In genomic region chr13:110512198-110512740, GRCh38 we compare ENCODE assay signal across 24 cellular contexts.
"Had no signal": no experiment of that assay in that cellular context is flagged by ENCODE, and none has a peak within 500 bp of the region (broad histone marks: within the 10 kb centered on the region; RNA-seq: fewer than 3 reads in every experiment).

No MANE protein-coding gene starts in this region.

- H2AFZ ChIP-seq: hepatocyte had no signal

- DNase-seq: activated CD4-positive, alpha-beta T cell treated with anti-CD3 and anti-CD28 coated beads, Interleukin-2, amount 10 ng/mL, durations not matched to agents 7 days and 5 days; activated CD4-positive, CD25-positive, alpha-beta regulatory T cell treated with anti-CD3 and anti-CD28 coated beads, Interleukin-2, amount 50 U/mL, for 72 hours; activated CD8-positive, alpha-beta T cell treated with anti-CD3 and anti-CD28 coated beads, Interleukin-2, amount 10 ng/mL, durations not matched to agents 7 days and 5 days; activated gamma-delta T cell treated with Interleukin-2 at 50 U/mL for 16 hours; activated T-cell treated with anti-CD3 and anti-CD28 coated beads, Interleukin-2, amount 50 U/mL, for 1 hour; anterior cingulate cortex; body of pancreas; foreskin melanocyte; left ventricle myocardium superior; stimulated activated CD4-positive, alpha-beta T cell treated with anti-CD3 and anti-CD28 coated beads, Interleukin-12 subunit alpha, Interleukin-12 subunit beta, amount 100 ng/mL, for 4 hours; stimulated activated CD4-positive, alpha-beta T cell treated with anti-CD3 and anti-CD28 coated beads, Interleukin-4, amount 100 ng/mL, for 4 hours; stimulated activated naive CD8-positive, alpha-beta T cell treated with anti-CD3 and anti-CD28 coated beads, Interleukin-15, amount 100 ng/mL, for 72 hours; WERI-Rb-1 had no signal

- H3K9me3 Mint-ChIP-seq: activated CD4-positive, alpha-beta T cell treated with anti-CD3 and anti-CD28 coated beads, Interleukin-2, amount 10 ng/mL, durations not matched to agents 7 days and 5 days; activated naive CD4-positive, alpha-beta T cell treated with anti-CD3 and anti-CD28 coated beads, Interleukin-2, amount 50 U/mL, for 24 hours; natural killer cell treated with Interleukin-12 subunit alpha and Interleukin-12 subunit beta and Interleukin-15 and Interleukin-18, amount 100 ng/mL, for 72 hours; stimulated activated naive CD8-positive, alpha-beta T cell treated with anti-CD3 and anti-CD28 coated beads, Interleukin-15, amount 100 ng/mL, for 72 hours; T-helper 2 cell treated with Interferon-gamma antibody and Interleukin-4, amounts not matched to agents 5 μg/mL and 100 μg/mL, for 36 hours had no signal

- ATAC-seq: activated CD8-positive, alpha-beta T cell treated with anti-CD3 and anti-CD28 coated beads, Interleukin-2, amount 10 ng/mL, durations not matched to agents 7 days and 5 days; body of pancreas; left ventricle myocardium superior; natural killer cell treated with Interleukin-12 subunit alpha and Interleukin-12 subunit beta and Interleukin-15 and Interleukin-18, amount 100 ng/mL, for 72 hours; pancreas; psoas muscle; stimulated activated naive CD8-positive, alpha-beta T cell treated with anti-CD3 and anti-CD28 coated beads, Interleukin-15, amount 100 ng/mL, for 72 hours had no signal

- H3K36me3 Mint-ChIP-seq: activated naive CD4-positive, alpha-beta T cell treated with anti-CD3 and anti-CD28 coated beads, Interleukin-2, amount 50 U/mL, for 24 hours; natural killer cell treated with Interleukin-12 subunit alpha and Interleukin-12 subunit beta and Interleukin-15 and Interleukin-18, amount 100 ng/mL, for 72 hours had no signal

- H3K4me3 Mint-ChIP-seq: activated CD4-positive, alpha-beta T cell treated with anti-CD3 and anti-CD28 coated beads, Interleukin-2, amount 10 ng/mL, durations not matched to agents 7 days and 5 days; activated CD8-positive, alpha-beta T cell treated with anti-CD3 and anti-CD28 coated beads, Interleukin-2, amount 10 ng/mL, durations not matched to agents 7 days and 5 days; activated naive CD4-positive, alpha-beta T cell treated with anti-CD3 and anti-CD28 coated beads, Interleukin-2, amount 50 U/mL, for 24 hours; natural killer cell treated with Interleukin-12 subunit alpha and Interleukin-12 subunit beta and Interleukin-15 and Interleukin-18, amount 100 ng/mL, for 72 hours; stimulated activated naive CD8-positive, alpha-beta T cell treated with anti-CD3 and anti-CD28 coated beads, Interleukin-15, amount 100 ng/mL, for 72 hours; T-helper 2 cell treated with Interferon-gamma antibody and Interleukin-4, amounts not matched to agents 5 μg/mL and 100 μg/mL, for 36 hours had no signal

- H3K27me3 Mint-ChIP-seq: activated naive CD4-positive, alpha-beta T cell treated with anti-CD3 and anti-CD28 coated beads, Interleukin-2, amount 50 U/mL, for 24 hours had no signal

- H3K9me3 ChIP-seq: body of pancreas, neutrophil, pancreas, psoas muscle, right atrium auricular region, tibial nerve, vagina had no signal

- H3K27me3 ChIP-seq: body of pancreas, hepatocyte, pancreas, right atrium auricular region, tibial nerve, vagina had no signal

- H3K36me3 ChIP-seq: neutrophil, pancreas had no signal

- H3K4me1 ChIP-seq: vagina had no signal

- H3K27ac ChIP-seq: body of pancreas, hepatocyte, neutrophil, pancreas, psoas muscle, vagina, WERI-Rb-1 had no signal

- H3K27ac Mint-ChIP-seq: activated CD4-positive, alpha-beta T cell treated with anti-CD3 and anti-CD28 coated beads, Interleukin-2, amount 10 ng/mL, durations not matched to agents 7 days and 5 days; activated CD8-positive, alpha-beta T cell treated with anti-CD3 and anti-CD28 coated beads, Interleukin-2, amount 10 ng/mL, durations not matched to agents 7 days and 5 days; activated naive CD4-positive, alpha-beta T cell treated with anti-CD3 and anti-CD28 coated beads, Interleukin-2, amount 50 U/mL, for 24 hours; natural killer cell treated with Interleukin-12 subunit alpha and Interleukin-12 subunit beta and Interleukin-15 and Interleukin-18, amount 100 ng/mL, for 72 hours; stimulated activated naive CD8-positive, alpha-beta T cell treated with anti-CD3 and anti-CD28 coated beads, Interleukin-15, amount 100 ng/mL, for 72 hours; T-helper 2 cell treated with Interferon-gamma antibody and Interleukin-4, amounts not matched to agents 5 μg/mL and 100 μg/mL, for 36 hours had no signal

- H3K4me3 ChIP-seq: body of pancreas, hepatocyte, pancreas, psoas muscle, right atrium auricular region, tibial nerve, vagina had no signal

- H3K79me2 ChIP-seq: hepatocyte had no signal

- H3K4me1 Mint-ChIP-seq: activated naive CD4-positive, alpha-beta T cell treated with anti-CD3 and anti-CD28 coated beads, Interleukin-2, amount 50 U/mL, for 24 hours had no signal

- FAIRE-seq: endometrium, pancreas had no signal

- H3K4me2 ChIP-seq: hepatocyte had no signal
